In the genomic region with DNA sequence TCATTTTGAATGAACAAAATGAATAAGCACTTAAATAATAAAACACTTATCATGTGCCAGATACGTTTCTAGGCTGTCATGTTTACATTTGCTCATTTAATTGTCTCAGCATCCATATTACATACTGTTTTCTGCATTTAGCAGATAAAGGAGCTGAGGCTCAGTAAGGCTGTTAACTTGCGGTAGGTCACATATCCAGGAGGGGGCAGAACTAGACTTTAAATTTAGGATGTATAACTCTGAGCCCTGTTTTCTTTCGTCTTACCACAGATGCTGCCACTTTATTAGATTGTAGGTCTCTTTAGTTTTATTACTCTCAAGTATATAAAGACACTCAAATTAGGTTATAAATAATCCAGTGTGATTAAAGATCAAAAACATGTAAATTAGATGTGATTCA, we compare ENCODE assay signal across 8 cellular contexts. TPM values are rescaled to one million over a fixed set of nuclear protein-coding genes. Genes with fewer than 3 reads are reported as not detected.
A peak's percentile ranks its signal among the peaks of the same experiment; 100 is the strongest.
DNase-seq lines count a peak whose midpoint lies in the region; ATAC-seq, FAIRE-seq and TF ChIP-seq lines count a peak whose summit lies in the region.

No MANE protein-coding gene starts in this region.

- H3K27me3 ChIP-seq in BE2C (no peaks in the 10 kb centered on the region; the same call in 1 of the 2 replicates), endothelial cell of umbilical vein (ENCODE audit: control insufficient read depth in 2 of 2, insufficient read depth in 2 of 2, low read length in 2 of 2) (no peaks in the 10 kb centered on the region), spleen (replicated peaks in 1 of 7) (no peaks in the 10 kb centered on the region)

- no peak overlapping the region for H3K9ac ChIP-seq in endothelial cell of umbilical vein (replicated peaks; ENCODE audit: extremely low read depth, insufficient read depth, low read length)

- TF ChIP-seq POLR2A in endothelial cell of umbilical vein (IDR thresholded peaks at IDR 0.05; ENCODE audit: low read depth, low read length) (no peak), spleen (IDR thresholded peaks at IDR 0.05) (no peak)

- no peaks in the 10 kb centered on the region for H3K9me1 ChIP-seq in endothelial cell of umbilical vein (replicated peaks; ENCODE audit: control insufficient read depth, extremely low read depth, insufficient read depth, low read length)

- POLR2A ChIA-PET in endothelial cell of umbilical vein (lab: Charles Lee): no interaction called here

- no peak overlapping the region for H3K4me3 ChIP-seq in BE2C (ENCODE audit: low read depth, low read length)
- no peak overlapping the region for H3K4me3 ChIP-seq in endothelial cell of umbilical vein (replicated peaks in 1 of 3; ENCODE audit: insufficient read depth in 1 of 3, low read depth in 1 of 3, low read length in 3 of 3)
- H3K4me3 ChIP-seq in spleen: no peak overlapping the region

- no peaks in the 10 kb centered on the region for H3K36me3 ChIP-seq in BE2C
- peaks cover 7% of the 10 kb centered on the region in 2 experiments for H3K36me3 ChIP-seq in endothelial cell of umbilical vein (ENCODE audit: control insufficient read depth in 2 of 2, extremely low read depth in 1 of 2, insufficient read depth in 2 of 2, low read length in 2 of 2)
- H3K36me3 ChIP-seq in spleen: peaks cover 7 to 100% (median 78%) of the 10 kb centered on the region in 6 donors

- DNase-seq in BE2C (peak; percentile 10), GM13976 (ENCODE audit: low spot score) (no peak), NCI-H526 treated with DMSO at 0.1 percent for 48 hours (lab: John Stamatoyannopoulos, UW) (peak; percentile 17), endothelial cell of umbilical vein (ENCODE audit: low read depth, low spot score) (peak; percentile 18), spleen (no peak), epidermal melanocyte (ENCODE audit: insufficient read length, low spot score) (no peak), Ammon's horn (ENCODE audit: low spot score) (no peak)

- TF ChIP-seq CTCF in BE2C (IDR thresholded peaks at IDR 0.05; ENCODE audit: low read depth, low read length) (peak; percentile 65), GM13976 (IDR thresholded peaks at IDR 0.05; ENCODE audit: borderline replicate concordance, control extremely low read depth, extremely low read depth, insufficient read depth, missing control alignments) (peak; percentile 31), endothelial cell of umbilical vein (IDR thresholded peaks at IDR 0.05; ENCODE audit: extremely low read depth in 1 of 2, insufficient read depth in 1 of 2, low read depth in 1 of 2, low read length in 2 of 2) (peak; percentile 5 to 14), spleen (IDR thresholded peaks at IDR 0.05 in 8 of 11, conservative IDR thresholded peaks at IDR 0.05 in 3 of 11) (peak in 6 of 11 experiments; percentile 16 to 48 (median 36))

- no peak for FAIRE-seq in endothelial cell of umbilical vein (lab: Jason Lieb, UNC)

- no TSS peak for BruUV-seq in endothelial cell of umbilical vein (replicated peaks; lab: Mats Ljungman, UMichigan)

- no peaks in the 10 kb centered on the region for H3K79me2 ChIP-seq in endothelial cell of umbilical vein (ENCODE audit: control insufficient read depth, insufficient read depth, low read length)

- dilution Hi-C loops in endothelial cell of umbilical vein (cut with MboI; ENCODE audit: extremely low pct_ligation_motif_present, low sequenced_read_pairs): no loop called here

- ATAC-seq in GM18861 (IDR thresholded peaks at IDR 0.05; ENCODE audit: unreplicated experiment): no peak

- H4K20me1 ChIP-seq in endothelial cell of umbilical vein (replicated peaks; ENCODE audit: control insufficient read depth, extremely low read depth, insufficient read depth, low read length): no peaks in the 10 kb centered on the region

- intact Hi-C loops in endothelial cell of umbilical vein (cut with micrococcal nuclease) (loop anchor here (1.0 to 5.0 kb wide), 2 partner anchors 106 to 161 kb away; no protein-coding TSS in a partner anchor), spleen (cut with DNase I; ENCODE audit: low total_unique reads) (loop anchor here (10.0 kb wide), 1 partner anchor 108 kb away; no protein-coding TSS in a partner anchor)

- in situ Hi-C loops in GM13976 (cut with MboI; ENCODE audit: low sequenced_read_pairs, unreplicated experiment): loop anchor here (5.0 kb wide), 1 partner anchor 96 kb away; no protein-coding TSS in a partner anchor

- H3K4me1 ChIP-seq in BE2C (no peaks in the 10 kb centered on the region), endothelial cell of umbilical vein (ENCODE audit: control insufficient read depth, extremely low read depth, insufficient read depth, low read length) (no peaks in the 10 kb centered on the region), spleen (no peaks in the 10 kb centered on the region)

- whole genome bisulfite sequencing in spleen, 5 donors: 76 to 87% (median 80%) methylated on average over 3 of the region's 3 CpGs

- H3K27ac ChIP-seq in endothelial cell of umbilical vein (ENCODE audit: insufficient read depth, low read depth, low read length) (no peak overlapping the region), spleen (no peak overlapping the region)

- H2AFZ ChIP-seq in endothelial cell of umbilical vein (ENCODE audit: low read depth, low read length): no peak overlapping the region

- no peak overlapping the region for H3K4me2 ChIP-seq in endothelial cell of umbilical vein (ENCODE audit: insufficient read depth, low read length)

- H3K9me3 ChIP-seq in BE2C: no peaks in the 10 kb centered on the region
- H3K9me3 ChIP-seq in endothelial cell of umbilical vein (replicated peaks; ENCODE audit: control insufficient read depth, insufficient read depth, low read length): no peaks in the 10 kb centered on the region
- no peaks in the 10 kb centered on the region for H3K9me3 ChIP-seq in spleen

- CTCF ChIA-PET in endothelial cell of umbilical vein (lab: Charles Lee): interaction anchor here (1.0 to 2.5 kb wide), 4 partner anchors 10 to 106 kb away, joined by 3 to 50 read pairs (median 3); no protein-coding TSS in a partner anchor

TF ChIP-seq in endothelial cell of umbilical vein, 7 proteins besides CTCF, POLR2A, EP300 and RAD21 (continues in another document):
- TF ChIP-seq GATA2 (IDR thresholded peaks at IDR 0.05; ENCODE audit: insufficient read depth, insufficient read length, low read depth, low read length) (no peak), EZH2 (IDR thresholded peaks at IDR 0.05; ENCODE audit: borderline replicate concordance, low read depth, low read length, severe bottlenecking) (no peak), POLR2AphosphoS5 (IDR thresholded peaks at IDR 0.05; ENCODE audit: insufficient read depth, low read depth, low read length) (no peak)

RNA-seq across cellular contexts. Expression of a gene that starts 17.7 kb away (rescaled TPM):
- 0.88 TPM for polyA plus RNA-seq in BE2C (2012; ENCODE audit: insufficient read depth, insufficient read length, low read depth)
- total RNA-seq in endothelial cell of umbilical vein (13.1 and 17.1 TPM in 2 replicates), spleen (10 to 100 TPM; 32.6 to 97.9 (median 52.0) TPM)
- polyA plus RNA-seq in endothelial cell of umbilical vein (7.5 and 10.8 TPM in 2 replicates), spleen (10 to 100 TPM; 18.1 to 23.1 (median 20.0) TPM)
- polyA plus RNA-seq in endothelial cell of umbilical vein (2011; cell fraction: cytosol; rRNA removed): 7.5 and 9.2 TPM in 2 replicates
- 33.6 and 38.0 TPM in 2 replicates for polyA plus RNA-seq in endothelial cell of umbilical vein (2011; cell fraction: nucleus; rRNA removed)
- 13.5 and 15.4 TPM in 2 replicates for polyA plus RNA-seq in endothelial cell of umbilical vein (2012)
- 10.0 and 14.1 TPM in 2 replicates for polyA minus RNA-seq in endothelial cell of umbilical vein
- 3.0 TPM for polyA minus RNA-seq in endothelial cell of umbilical vein (2011; cell fraction: cytosol; rRNA and poly(A)+ RNA removed)
- 10.3 and 19.7 TPM in 2 replicates for polyA minus RNA-seq in endothelial cell of umbilical vein (2011; cell fraction: nucleus; rRNA and poly(A)+ RNA removed)

RNA-seq across cellular contexts. Expression of a gene that starts 17.9 kb away (rescaled TPM):
- 2.3 TPM for polyA plus RNA-seq in BE2C (2012; ENCODE audit: insufficient read depth, insufficient read length, low read depth)
- total RNA-seq in endothelial cell of umbilical vein (11.4 and 13.1 TPM in 2 replicates), spleen (10 to 100 TPM; 13.3 to 18.2 (median 15.9) TPM)
- polyA plus RNA-seq in endothelial cell of umbilical vein (1.7 and 1.8 TPM in 2 replicates), spleen (1 to 10 TPM; 1.5 to 2.1 (median 1.8) TPM)
- 2.0 and 2.2 TPM in 2 replicates for polyA plus RNA-seq in endothelial cell of umbilical vein (2011; cell fraction: cytosol; rRNA removed)
- 4.2 and 6.1 TPM in 2 replicates for polyA plus RNA-seq in endothelial cell of umbilical vein (2011; cell fraction: nucleus; rRNA removed)
- polyA plus RNA-seq in endothelial cell of umbilical vein (2012): 9.0 and 12.9 TPM in 2 replicates
- polyA minus RNA-seq in endothelial cell of umbilical vein: 11.0 and 15.5 TPM in 2 replicates
- 10.9 TPM for polyA minus RNA-seq in endothelial cell of umbilical vein (2011; cell fraction: cytosol; rRNA and poly(A)+ RNA removed)
- 6.5 and 10.5 TPM in 2 replicates for polyA minus RNA-seq in endothelial cell of umbilical vein (2011; cell fraction: nucleus; rRNA and poly(A)+ RNA removed)

RNA-seq across cellular contexts. Expression of a gene that starts 29.6 kb away (rescaled TPM):
- polyA plus RNA-seq in BE2C (2012; ENCODE audit: insufficient read depth, insufficient read length, low read depth): 24.8 TPM
- total RNA-seq in endothelial cell of umbilical vein (75.5 and 75.9 TPM in 2 replicates), spleen (10 to 100 TPM; 28.1 to 58.4 (median 36.9) TPM)
- polyA plus RNA-seq in endothelial cell of umbilical vein (17.1 and 23.8 TPM in 2 replicates), spleen (10 to 100 TPM; 20.6 to 26.0 (median 24.8) TPM)
- polyA plus RNA-seq in endothelial cell of umbilical vein (2011; cell fraction: cytosol; rRNA removed): 35.9 and 37.8 TPM in 2 replicates
- 23.5 and 27.0 TPM in 2 replicates for polyA plus RNA-seq in endothelial cell of umbilical vein (2011; cell fraction: nucleus; rRNA removed)
- 49.9 and 79.7 TPM in 2 replicates for polyA plus RNA-seq in endothelial cell of umbilical vein (2012)
- 19.1 and 49.0 TPM in 2 replicates for polyA minus RNA-seq in endothelial cell of umbilical vein
- 67.3 TPM for polyA minus RNA-seq in endothelial cell of umbilical vein (2011; cell fraction: cytosol; rRNA and poly(A)+ RNA removed)
- polyA minus RNA-seq in endothelial cell of umbilical vein (2011; cell fraction: nucleus; rRNA and poly(A)+ RNA removed): 16.5 and 33.5 TPM in 2 replicates

RNA-seq across cellular contexts. Expression of a gene that starts 59.4 kb away (rescaled TPM):
- polyA plus RNA-seq in BE2C (2012; ENCODE audit: insufficient read depth, insufficient read length, low read depth): 0.29 TPM
- total RNA-seq in endothelial cell of umbilical vein (2.7 and 3.8 TPM in 2 replicates), spleen (10 to 100 TPM in 2 of 7 donors, 1 to 10 TPM in 5; 2.9 to 24.5 (median 5.5) TPM)
- polyA plus RNA-seq in endothelial cell of umbilical vein (1.1 and 1.2 TPM in 2 replicates), spleen (1 to 10 TPM; 1.7 to 2.2 (median 1.7) TPM)
- 0.90 and 1.1 TPM in 2 replicates for polyA plus RNA-seq in endothelial cell of umbilical vein (2011; cell fraction: cytosol; rRNA removed)
- polyA plus RNA-seq in endothelial cell of umbilical vein (2011; cell fraction: nucleus; rRNA removed): 0.88 and 1.2 TPM in 2 replicates
- polyA plus RNA-seq in endothelial cell of umbilical vein (2012): 0.79 and 0.95 TPM in 2 replicates
- polyA minus RNA-seq in endothelial cell of umbilical vein: 2.7 and 3.6 TPM in 2 replicates
- 3.0 TPM for polyA minus RNA-seq in endothelial cell of umbilical vein (2011; cell fraction: cytosol; rRNA and poly(A)+ RNA removed)
- 3.1 and 4.0 TPM in 2 replicates for polyA minus RNA-seq in endothelial cell of umbilical vein (2011; cell fraction: nucleus; rRNA and poly(A)+ RNA removed)

Comparison
In these comparisons a context has a peak if more than half of its experiments do, and no peak if none do; other contexts are left out.
1. DNase-seq: peak in BE2C (single experiment), NCI-H526 treated with DMSO at 0.1 percent for 48 hours (single experiment) and endothelial cell of umbilical vein (single experiment); none in GM13976 (single experiment), spleen (single experiment), epidermal melanocyte (single experiment) and Ammon's horn (single experiment).
2. CTCF ChIP-seq: peak in every context shown above with its lines; median percentile 65 in BE2C; 36 in spleen; 31 in GM13976; 10 in endothelial cell of umbilical vein.